ENCODE assay signal across 9 cellular contexts in the genomic region with DNA sequence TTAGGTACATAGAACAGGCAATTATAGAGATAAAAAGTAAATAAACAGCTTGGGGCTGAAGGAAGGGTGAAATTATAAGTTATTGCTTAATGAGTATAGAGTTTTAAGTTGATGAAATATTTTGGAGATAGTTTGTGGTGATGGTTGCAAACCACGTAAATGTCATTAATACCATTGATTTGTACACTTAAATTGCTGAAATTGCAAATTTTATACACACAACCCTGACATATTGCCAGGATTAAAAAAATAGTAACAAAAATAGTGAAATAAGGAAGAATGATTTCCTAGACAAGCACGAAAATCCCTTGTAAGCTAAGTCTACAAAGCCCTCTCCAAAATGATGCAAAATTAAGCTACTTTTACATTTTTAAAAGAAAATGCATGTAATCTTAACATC. TPM values are rescaled to one million over a fixed set of nuclear protein-coding genes. Genes with fewer than 3 reads are reported as not detected.
"Had no signal": no experiment of that assay in that cellular context is flagged by ENCODE, and none has a peak within 500 bp of the region (broad histone marks: within the 10 kb centered on the region; RNA-seq: fewer than 3 reads in every experiment).

No MANE protein-coding gene starts in this region.

- H3K4me3 ChIP-seq: GM12878 had no signal

- DNase-seq: GDM1, GF-D8 had no signal

- FAIRE-seq: G401.6, GM12878, GM12891, GM12892, GM18507, GM19239 had no signal

- ATAC-seq: GM12878 had no signal

RNA-seq across cellular contexts. Expression of a gene that starts 46.2 kb away (rescaled TPM):
- total RNA-seq: G401, GM12878 had no signal
